1 cellular context compared by ENCODE assay signal in genomic region chr6:151381722-151382121, GRCh38.
A peak's percentile ranks its signal among the peaks of the same experiment; 100 is the strongest.
TF ChIP-seq lines count a peak whose summit lies in the region.

No MANE protein-coding gene starts in this region.

TF ChIP-seq in HepG2, 621 proteins besides CTCF, POLR2A, EP300 and RAD21 (continued from another document):
- TF ChIP-seq ZNF687 (CRISPR knock-in tag; IDR thresholded peaks at IDR 0.05) (no peak), MAFK (conservative IDR thresholded peaks at IDR 0.05 in 1 of 2, IDR thresholded peaks at IDR 0.05 in 1 of 2; ENCODE audit: low read length in 2 of 2) (peak; percentile 65 to 74), ZNF263 (CRISPR knock-in tag; IDR thresholded peaks at IDR 0.05) (no peak), ZNF274 (CRISPR knock-in tag; IDR thresholded peaks at IDR 0.05) (no peak), PBX3 (CRISPR knock-in tag; IDR thresholded peaks at IDR 0.05; ENCODE audit: borderline replicate concordance) (no peak)
TF ChIP-seq in HepG2: peak in this region for 2.
